ENCODE assay signal across 1 cellular context in genomic region chr1:56415720-56416119, GRCh38.
TF ChIP-seq lines count a peak whose summit lies in the region.

No MANE protein-coding gene starts in this region.

TF ChIP-seq in GM23338, 12 proteins besides CTCF, POLR2A, EP300 and RAD21:
- TF ChIP-seq REST (IDR thresholded peaks at IDR 0.05; ENCODE audit: unreplicated experiment) (no peak), ZNF462 (CRISPR knock-in tag; IDR thresholded peaks at IDR 0.05) (no peak), EZH2phosphoT487 (IDR thresholded peaks at IDR 0.05; ENCODE audit: unreplicated experiment) (no peak)
TF ChIP-seq in GM23338: peak in this region for 0.
